ENCODE assay signal across 15 cellular contexts in genomic region chr10:62643612-62644587, GRCh38.
"Had no signal": no experiment of that assay in that cellular context is flagged by ENCODE, and none has a peak within 500 bp of the region (broad histone marks: within the 10 kb centered on the region; RNA-seq: fewer than 3 reads in every experiment).

No MANE protein-coding gene starts in this region.

- H3K9me3 Mint-ChIP-seq: activated CD4-positive, alpha-beta T cell treated with anti-CD3 and anti-CD28 coated beads, Interleukin-2, amount 10 ng/mL, durations not matched to agents 7 days and 5 days; nephron progenitor cell had no signal

- H3K27me3 ChIP-seq: ascending aorta, dorsolateral prefrontal cortex, hepatocyte, right lobe of liver, spleen, thyroid gland, vagina had no signal

- H3K27me3 Mint-ChIP-seq: activated CD4-positive, alpha-beta T cell treated with anti-CD3 and anti-CD28 coated beads, Interleukin-2, amount 10 ng/mL, durations not matched to agents 7 days and 5 days; activated CD8-positive, alpha-beta memory T cell treated with anti-CD3 and anti-CD28 coated beads, Interleukin-2, amount 10 ng/mL, durations not matched to agents 7 days and 5 days had no signal

- ATAC-seq: activated CD8-positive, alpha-beta memory T cell treated with anti-CD3 and anti-CD28 coated beads, Interleukin-2, amount 10 ng/mL, durations not matched to agents 7 days and 5 days; psoas muscle had no signal

- H3K36me3 Mint-ChIP-seq: activated CD8-positive, alpha-beta memory T cell treated with anti-CD3 and anti-CD28 coated beads, Interleukin-2, amount 10 ng/mL, durations not matched to agents 7 days and 5 days had no signal

- H3K9me3 ChIP-seq: ascending aorta, left ventricle myocardium inferior, psoas muscle, right lobe of liver, spleen, thyroid gland, vagina had no signal

- H3K4me3 Mint-ChIP-seq: activated CD4-positive, alpha-beta T cell treated with anti-CD3 and anti-CD28 coated beads, Interleukin-2, amount 10 ng/mL, durations not matched to agents 7 days and 5 days; activated CD8-positive, alpha-beta memory T cell treated with anti-CD3 and anti-CD28 coated beads, Interleukin-2, amount 10 ng/mL, durations not matched to agents 7 days and 5 days; nephron progenitor cell had no signal

- H3K27ac ChIP-seq: ascending aorta, dorsolateral prefrontal cortex, hepatocyte, left ventricle myocardium inferior, psoas muscle, right lobe of liver, spleen, thyroid gland, vagina, VCaP had no signal

- H3K4me3 ChIP-seq: ascending aorta, dorsolateral prefrontal cortex, hepatocyte, left ventricle myocardium inferior, psoas muscle, right lobe of liver, spleen, thyroid gland, vagina had no signal

- H3K4me2 ChIP-seq: hepatocyte had no signal

- H3K4me1 ChIP-seq: ascending aorta, left ventricle myocardium inferior, psoas muscle, right lobe of liver, thyroid gland, vagina had no signal

- H3K4me1 Mint-ChIP-seq: nephron progenitor cell had no signal

- DNase-seq: activated CD4-positive, alpha-beta T cell treated with anti-CD3 and anti-CD28 coated beads, Interleukin-2, amount 10 ng/mL, durations not matched to agents 7 days and 5 days; activated CD8-positive, alpha-beta memory T cell treated with anti-CD3 and anti-CD28 coated beads, Interleukin-2, amount 10 ng/mL, durations not matched to agents 7 days and 5 days; dorsolateral prefrontal cortex; kidney; left ventricle myocardium inferior; nephron progenitor cell; psoas muscle; right lobe of liver; spleen; T1000; thyroid gland had no signal

- H3K36me3 ChIP-seq: ascending aorta, left ventricle myocardium inferior, right lobe of liver, spleen, thyroid gland, vagina had no signal

- H3K27ac Mint-ChIP-seq: activated CD4-positive, alpha-beta T cell treated with anti-CD3 and anti-CD28 coated beads, Interleukin-2, amount 10 ng/mL, durations not matched to agents 7 days and 5 days; activated CD8-positive, alpha-beta memory T cell treated with anti-CD3 and anti-CD28 coated beads, Interleukin-2, amount 10 ng/mL, durations not matched to agents 7 days and 5 days; nephron progenitor cell had no signal
